ENCODE assay signal across 1 cellular context in the genomic region with DNA sequence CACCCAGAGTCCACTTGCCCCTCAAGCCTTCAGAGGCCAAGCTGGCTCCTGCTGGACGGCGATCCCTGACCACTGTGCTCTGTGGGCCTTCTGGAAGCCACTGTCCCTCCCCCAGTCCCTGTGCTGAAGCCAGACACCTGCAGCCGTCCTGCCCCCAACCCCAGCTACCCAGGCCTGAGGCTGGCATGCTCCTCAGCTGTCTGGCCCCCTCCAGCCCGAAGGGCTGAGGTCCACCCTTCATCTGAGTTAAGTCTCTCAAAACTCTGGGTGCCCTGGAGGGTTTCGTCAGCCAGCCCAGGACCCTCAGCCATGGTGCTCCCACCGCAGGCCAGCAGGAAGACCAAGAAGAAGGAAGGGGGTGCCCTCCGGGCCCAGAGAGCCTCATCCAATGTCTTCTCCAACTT.
TF ChIP-seq lines count a peak whose summit lies in the region.

No MANE protein-coding gene starts in this region.

TF ChIP-seq in HEK293T, 16 proteins besides CTCF, POLR2A, EP300 and RAD21:
- no peak for TF ChIP-seq LEF1 (IDR thresholded peaks at IDR 0.05; ENCODE audit: borderline replicate concordance)
- no peak for TF ChIP-seq ZNF384 (IDR thresholded peaks at IDR 0.05)
- TF ChIP-seq FOXA1 (IDR thresholded peaks at IDR 0.05) = no peak
- TF ChIP-seq FOXK2 (IDR thresholded peaks at IDR 0.05) = no peak
- no peak for TF ChIP-seq PKNOX1 (IDR thresholded peaks at IDR 0.05)
- TF ChIP-seq SP1 (IDR thresholded peaks at IDR 0.05) = no peak
- no peak for TF ChIP-seq ARNT (IDR thresholded peaks at IDR 0.05)
